In the genomic region with DNA sequence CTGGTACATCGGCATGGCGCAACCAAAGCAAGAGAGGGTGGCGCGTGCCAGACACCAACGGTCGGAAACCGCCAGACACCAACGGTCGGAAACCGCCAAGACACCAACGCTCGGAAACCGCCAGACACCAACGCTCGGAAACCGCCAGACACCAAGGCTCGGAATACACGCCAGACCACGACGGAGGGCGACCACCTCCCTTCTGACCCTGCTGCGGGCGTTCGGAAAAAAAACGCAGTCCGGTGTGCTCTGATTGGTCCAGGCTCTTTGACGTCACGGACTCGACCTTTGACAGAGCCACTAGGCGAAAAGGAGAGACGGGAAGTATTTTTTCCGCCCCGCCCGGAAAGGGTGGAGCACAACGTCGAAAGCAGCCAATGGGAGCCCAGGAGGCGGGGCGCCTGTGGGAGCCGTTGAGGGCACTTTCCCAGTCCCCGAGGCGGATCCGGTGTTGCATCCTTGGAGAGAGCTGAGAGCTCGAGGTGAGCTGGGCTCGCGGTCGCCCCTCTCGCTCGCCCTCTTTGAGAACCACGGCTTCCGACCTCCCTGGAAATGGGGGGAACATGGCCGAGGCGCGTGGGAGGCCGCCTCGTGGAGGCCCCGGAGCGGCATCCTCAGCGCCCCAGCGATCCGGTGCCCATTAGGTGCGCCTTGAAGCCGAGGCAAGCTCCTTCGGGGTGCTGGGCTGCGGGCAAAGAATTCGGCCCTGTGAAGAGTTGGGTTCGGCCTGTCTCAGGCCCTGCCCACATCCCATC, we compare ENCODE assay signal across 8 cellular contexts. TPM values are rescaled to one million over a fixed set of nuclear protein-coding genes. Genes with fewer than 3 reads are reported as not detected.
DNase-seq lines count a peak whose midpoint lies in the region; ATAC-seq and TF ChIP-seq lines count a peak whose summit lies in the region.
"Not testable (repeated sequence)": the region's sequence is repeated elsewhere in the genome, so short reads cannot be mapped to it uniquely, and the experiment has no call there.

No MANE protein-coding gene starts in this region.

- not testable (repeated sequence) for H3K27me3 ChIP-seq in DND-41 (ENCODE audit: insufficient read depth, low read length, poor library complexity); ascending aorta; cardiac muscle cell; neutrophil

- intact Hi-C loops in ascending aorta (cut with DNase I), result not testable (repeated sequence)

- H3K27ac ChIP-seq in DND-41 (ENCODE audit: low read length) (peak overlapping the region; percentile 86), VCaP (peak overlapping the region; percentile 71), ascending aorta (peak overlapping the region; percentile 77 to 81), cardiac muscle cell (peak overlapping the region; percentile 96), neutrophil (peak overlapping the region; percentile 82)

- DNase-seq in DND-41, result peak; percentile 97
- DNase-seq in ascending aorta (ENCODE audit: low spot score in 2 of 2), result peak; percentile 54 to 94
- peak in 1 of 2 donors; percentile 88 for DNase-seq in cardiac muscle cell (ENCODE audit: low read depth in 1 of 2, low spot score in 1 of 2)
- DNase-seq in stimulated activated CD8-positive, alpha-beta memory T cell treated with anti-CD3 and anti-CD28 coated beads, Interleukin-4, amount 100 ng/mL, for 48 hours, result peak; percentile 92

- peak overlapping the region; percentile 49 for H3K4me2 ChIP-seq in DND-41 (ENCODE audit: insufficient read depth, low read length)

- H3K9ac ChIP-seq in DND-41 (ENCODE audit: low read depth, low read length), result peak overlapping the region; percentile 72

- not testable (repeated sequence) for H3K36me3 ChIP-seq in DND-41 (ENCODE audit: insufficient read depth, low read length); ascending aorta; cardiac muscle cell; neutrophil

- peak; percentile 82 for ATAC-seq in DND-41 (ENCODE audit: insufficient read depth, low read depth)
- ATAC-seq in GM21528 (IDR thresholded peaks at IDR 0.05; ENCODE audit: low FRiP score, unreplicated experiment), result peak; percentile 88
- ATAC-seq in HG03520 (IDR thresholded peaks at IDR 0.05; ENCODE audit: unreplicated experiment), result peak; percentile 81

- H3K4me3 ChIP-seq in DND-41 (ENCODE audit: low read depth in 1 of 2, low read length in 2 of 2) (peak overlapping the region; percentile 29 to 61; a peak in 3 of 4 replicates), ascending aorta (peak overlapping the region; percentile 55 to 72), cardiac muscle cell (peak overlapping the region; percentile 71), neutrophil (ENCODE audit: low read depth in 1 of 2, low read length in 1 of 2) (peak overlapping the region; percentile 66 to 89)

- not testable (repeated sequence) for H3K9me3 ChIP-seq in DND-41 (ENCODE audit: insufficient read depth, low read length, severe bottlenecking); ascending aorta; cardiac muscle cell (ENCODE audit: low read depth); neutrophil

- TF ChIP-seq CTCF in DND-41 (IDR thresholded peaks at IDR 0.05; ENCODE audit: borderline replicate concordance, extremely low read depth, low read length, poor library complexity, severe bottlenecking); VCaP (conservative IDR thresholded peaks at IDR 0.05); ascending aorta (IDR thresholded peaks at IDR 0.05); cardiac muscle cell (IDR thresholded peaks at IDR 0.05; ENCODE audit: low read depth, low read length): not testable (repeated sequence)
- TF ChIP-seq CTCF in neutrophil (IDR thresholded peaks at IDR 0.05), result peak; percentile 19

- H3K4me1 ChIP-seq in DND-41 (ENCODE audit: insufficient read depth, low read length); ascending aorta; cardiac muscle cell (ENCODE audit: low read depth): not testable (repeated sequence)
- peaks cover 9 to 11% of the 10 kb centered on the region in 2 experiments for H3K4me1 ChIP-seq in neutrophil (ENCODE audit: control insufficient read depth in 1 of 2, insufficient read depth in 1 of 2, low read depth in 1 of 2, low read length in 1 of 2)

- peak overlapping the region; percentile 73 for H2AFZ ChIP-seq in DND-41 (ENCODE audit: low read depth, low read length)

- H3K79me2 ChIP-seq in DND-41 (ENCODE audit: insufficient read depth, low read length), result peaks cover 15% of the 10 kb centered on the region

- H4K20me1 ChIP-seq in DND-41 (ENCODE audit: insufficient read depth, low read length), result not testable (repeated sequence)

RNA-seq across cellular contexts. Expression of gene SPDYE8, which starts 23.7 kb away (rescaled TPM):
- total RNA-seq in ascending aorta, result not detected
- total RNA-seq in cardiac muscle cell, result not detected in 2 replicates
- polyA plus RNA-seq in cardiac muscle cell, result 0.44 and 0.97 TPM in 2 replicates

RNA-seq across cellular contexts. Expression of gene TRIM74, which starts 36.6 kb away (rescaled TPM):
- total RNA-seq in ascending aorta, result not detected
- 2.0 and 5.2 TPM in 2 replicates for total RNA-seq in cardiac muscle cell
- 3.1 and 5.1 TPM in 2 replicates for polyA plus RNA-seq in cardiac muscle cell

RNA-seq across cellular contexts. Expression of gene SPDYE11, which starts 51.8 kb away (rescaled TPM):
- total RNA-seq in ascending aorta (not detected), cardiac muscle cell (not detected in 2 replicates)
- polyA plus RNA-seq in cardiac muscle cell, result 0.73 and 1.1 TPM in 2 replicates
